In genomic region chr2:28342081-28342967, GRCh38 we compare ENCODE assay signal across 8 cellular contexts. TPM values are rescaled to one million over a fixed set of nuclear protein-coding genes. Genes with fewer than 3 reads are reported as not detected.
DNase-seq lines count a peak whose midpoint lies in the region; ATAC-seq and TF ChIP-seq lines count a peak whose summit lies in the region.

No MANE protein-coding gene starts in this region.

- no peak for TF ChIP-seq POLR2A in body of pancreas (IDR thresholded peaks at IDR 0.05)

- H3K27me3 ChIP-seq in GM23248 (replicated peaks; ENCODE audit: insufficient read depth), result no peaks in the 10 kb centered on the region
- no peaks in the 10 kb centered on the region for H3K27me3 ChIP-seq in body of pancreas

- intact Hi-C loops in body of pancreas (cut with DNase I), result no loop called here

- DNase-seq in GM23248, result peak; percentile 66
- peak; percentile 50 to 70 (median 60) for DNase-seq in body of pancreas
- peak; percentile 93 for DNase-seq in iris pigment epithelial cell (ENCODE audit: low read depth)
- DNase-seq in NCI-H146 treated with DMSO at 0.1 percent for 48 hours (lab: John Stamatoyannopoulos, UW; ENCODE audit: unreplicated experiment), result no peak
- no peak for DNase-seq in DMS79 treated with DMSO at 0.1 percent for 48 hours (lab: John Stamatoyannopoulos, UW)
- no peak for DNase-seq in NCI-H146 (lab: John Stamatoyannopoulos, UW)
- DNase-seq in NCI-H187 treated with DMSO at 0.1 percent for 48 hours (lab: John Stamatoyannopoulos, UW), result no peak

- H3K79me2 ChIP-seq in GM23248 (ENCODE audit: insufficient read depth), result no peaks in the 10 kb centered on the region

- no peak for TF ChIP-seq CTCF in body of pancreas (IDR thresholded peaks at IDR 0.05)

- H3K4me1 ChIP-seq in GM23248 (ENCODE audit: insufficient read depth) (peaks cover 41% of the 10 kb centered on the region), body of pancreas (peaks cover 41% of the 10 kb centered on the region)

- 7 to 13% methylated on average over 15 of the region's 15 CpGs for WGBS in GM23248 (ENCODE audit: low coverage in 1 of 2, low lambda C conversion rate in 2 of 2, missing lambda C conversion rate in 2 of 2), 2 experiments
- WGBS in body of pancreas, 2 donors, result 31 to 35% methylated on average over 14 to 15 of the region's 15 CpGs

- peak overlapping the region; percentile 73 for H3K4me2 ChIP-seq in GM23248 (ENCODE audit: unreplicated experiment)

- H3K9me3 ChIP-seq in GM23248 (ENCODE audit: low read depth) (no peaks in the 10 kb centered on the region), body of pancreas (no peaks in the 10 kb centered on the region)

- ATAC-seq in body of pancreas, result peak; percentile 59

- H3K27ac ChIP-seq in GM23248 (peak overlapping the region; percentile 57), body of pancreas (peak overlapping the region in 3 of 4 donors; percentile 42 to 46 (median 44)), skin epidermis (peak overlapping the region in 20 of 21 experiments; percentile 14 to 84 (median 65))

- peak overlapping the region; percentile 49 for H3K9ac ChIP-seq in GM23248

- H3K4me3 ChIP-seq in GM23248, result peak overlapping the region; percentile 44
- H3K4me3 ChIP-seq in body of pancreas, result no peak overlapping the region
- H3K4me3 ChIP-seq in skin epidermis, result no peak overlapping the region

- H3K9me2 ChIP-seq in GM23248 (ENCODE audit: insufficient read depth), result no peaks in the 10 kb centered on the region

- in situ Hi-C loops in GM23248 (cut with MboI), result no loop called here

- H4K20me1 ChIP-seq in GM23248 (ENCODE audit: insufficient read depth), result no peaks in the 10 kb centered on the region

- no peaks in the 10 kb centered on the region for H3K36me3 ChIP-seq in GM23248 (ENCODE audit: low read depth)
- no peaks in the 10 kb centered on the region for H3K36me3 ChIP-seq in body of pancreas (replicated peaks in 1 of 2; ENCODE audit: insufficient read depth in 1 of 2, low read depth in 2 of 2)

- H3F3A ChIP-seq in GM23248 (ENCODE audit: insufficient read depth), result peaks cover 25% of the 10 kb centered on the region

- H2AFZ ChIP-seq in GM23248, result peak overlapping the region; percentile 69

RNA-seq across cellular contexts. Expression of gene FOSL2, which starts 50.3 kb away (rescaled TPM):
- total RNA-seq in GM23248 (2014; rRNA removed; shearing (Covaris generic)), result 78.0 and 83.5 TPM in 2 replicates
- polyA plus RNA-seq in GM23248 (2016; fragmentation: Nextera tagmentation; extraction: Ambion mirVana), result 42.4 and 45.0 TPM in 2 replicates
- total RNA-seq in body of pancreas, result 10 to 100 TPM; 27.5 to 33.9 TPM

Comparison
In these comparisons a context has a peak if more than half of its experiments do, and no peak if none do; other contexts are left out.
1. DNase-seq: peak in GM23248 (single experiment), body of pancreas (4 of 4) and iris pigment epithelial cell (single experiment); none in NCI-H146 treated with DMSO at 0.1 percent for 48 hours (single experiment), DMS79 treated with DMSO at 0.1 percent for 48 hours (single experiment), NCI-H146 (single experiment) and NCI-H187 treated with DMSO at 0.1 percent for 48 hours (single experiment).
2. Peak in every context shown above with its lines, with median percentiles within 50 percentile points of each other: H3K27ac ChIP-seq.